Comparison of ENCODE assay signal across 23 cellular contexts in the genomic region with DNA sequence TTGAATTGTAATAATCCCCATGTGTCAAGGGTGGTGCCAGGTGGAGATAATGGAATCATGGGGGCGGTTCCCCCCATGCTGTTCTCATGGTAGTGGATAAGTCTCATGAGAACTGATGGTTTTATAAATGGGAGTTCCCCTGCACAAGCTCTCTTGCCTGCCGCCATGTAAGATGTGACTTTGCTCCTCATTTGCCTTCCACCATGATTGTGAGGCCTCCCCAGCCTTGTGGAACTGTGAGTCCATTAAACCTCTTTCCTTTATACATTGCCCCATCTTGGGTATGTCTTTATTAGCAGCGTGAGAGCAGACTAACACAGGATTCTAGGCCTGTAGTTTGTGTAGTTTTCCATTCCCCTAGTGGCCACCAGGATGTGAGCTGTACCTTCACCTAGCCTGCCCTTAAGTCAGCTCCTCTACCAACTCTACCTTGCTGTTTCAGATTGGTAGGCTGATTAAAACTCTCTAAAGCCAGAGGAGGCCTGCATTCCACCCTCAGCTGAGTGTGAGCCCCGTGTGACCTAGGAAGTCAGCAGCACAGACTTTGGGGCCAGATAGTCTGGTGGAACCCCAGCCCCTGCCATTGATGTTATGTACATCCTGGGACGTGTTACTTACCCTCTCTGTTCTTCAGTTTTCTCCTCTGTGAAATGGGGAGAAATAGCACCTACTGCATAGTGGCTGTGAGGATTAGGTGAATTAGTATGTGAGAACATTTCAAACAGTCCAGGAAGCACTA.
DNase-seq lines count a peak whose midpoint lies in the region; ATAC-seq and TF ChIP-seq lines count a peak whose summit lies in the region.
"Had no signal": no experiment of that assay in that cellular context is flagged by ENCODE, and none has a peak within 500 bp of the region (broad histone marks: within the 10 kb centered on the region; RNA-seq: fewer than 3 reads in every experiment).

No MANE protein-coding gene starts in this region.

- TF ChIP-seq CTCF in PC-3 (conservative IDR thresholded peaks at IDR 0.05; ENCODE audit: low read depth, low read length) (0 out of 2 replicates have a peak, but pooled peaks have one; percentile 16), kidney epithelial cell (IDR thresholded peaks at IDR 0.05; ENCODE audit: insufficient read depth, low read length, poor library complexity, severe bottlenecking) (peak; percentile 10), uterus (IDR thresholded peaks at IDR 0.05) (no peak), CD14-positive monocyte (IDR thresholded peaks at IDR 0.05) (no peak), natural killer cell (IDR thresholded peaks at IDR 0.05) (no peak)

- POLR2A ChIA-PET in PC-3 (lab: Charles Lee; ENCODE audit: unreplicated experiment), result no interaction called here

- H2AFZ ChIP-seq in PC-3 (ENCODE audit: low read length), result no peak overlapping the region
- H2AFZ ChIP-seq: GM23248 had no signal

- H3K9me3 Mint-ChIP-seq in stimulated activated naive CD8-positive, alpha-beta T cell treated with anti-CD3 and anti-CD28 coated beads, Interleukin-15, Interleukin-2, amounts not matched to agents 100 ng/mL and 50 ng/mL, for 24 hours, result peaks cover 5% of the 10 kb centered on the region
- H3K9me3 Mint-ChIP-seq in stimulated activated naive CD8-positive, alpha-beta T cell treated with anti-CD3 and anti-CD28 coated beads, Interleukin-15, amount 100 ng/mL, for 72 hours, result peaks cover 12 to 19% of the 10 kb centered on the region in 2 donors
- peaks cover 0 to 4% (median 1%) of the 10 kb centered on the region in 7 donors for H3K9me3 Mint-ChIP-seq in CD14-positive monocyte
- no peaks in the 10 kb centered on the region for H3K9me3 Mint-ChIP-seq in natural killer cell
- H3K9me3 Mint-ChIP-seq: activated T-cell treated with anti-CD3 and anti-CD28 coated beads, Interleukin-2, amount 50 U/mL, for 4 hours; stimulated activated effector memory CD8-positive, alpha-beta T cell treated with anti-CD3 and anti-CD28 coated beads, Interleukin-12 subunit alpha, Interleukin-12 subunit beta, amount 100 ng/mL, for 72 hours had no signal

- no peaks in the 10 kb centered on the region for H3F3A ChIP-seq in PC-3 (ENCODE audit: low read length, unreplicated experiment)

- no peaks in the 10 kb centered on the region for H4K20me1 ChIP-seq in PC-3 (ENCODE audit: low read length)

- intact Hi-C loops in PC-3 (cut with micrococcal nuclease) (no loop called here), uterus (cut with DNase I; ENCODE audit: low total_unique reads) (no loop called here), CD14-positive monocyte (cut with micrococcal nuclease) (no loop called here), natural killer cell (cut with micrococcal nuclease) (no loop called here)

- H3K9me2 ChIP-seq in PC-3 (replicated peaks; ENCODE audit: low read length), result no peaks in the 10 kb centered on the region

- H3K79me2 ChIP-seq in PC-3 (ENCODE audit: low read length), result no peaks in the 10 kb centered on the region

- ATAC-seq in stimulated activated naive CD8-positive, alpha-beta T cell treated with anti-CD3 and anti-CD28 coated beads, Interleukin-15, amount 100 ng/mL, for 72 hours, result no peak
- no peak for ATAC-seq in PC-3
- no peak for ATAC-seq in natural killer cell
- ATAC-seq in HG03097 (IDR thresholded peaks at IDR 0.05; ENCODE audit: low FRiP score, unreplicated experiment), result no peak
- ATAC-seq: activated T-cell treated with anti-CD3 and anti-CD28 coated beads, Interleukin-2, amount 50 U/mL, for 4 hours; stimulated activated effector memory CD8-positive, alpha-beta T cell treated with anti-CD3 and anti-CD28 coated beads, Interleukin-12 subunit alpha, Interleukin-12 subunit beta, amount 100 ng/mL, for 72 hours had no signal

- no peak overlapping the region for H3K4me3 Mint-ChIP-seq in stimulated activated naive CD8-positive, alpha-beta T cell treated with anti-CD3 and anti-CD28 coated beads, Interleukin-15, Interleukin-2, amounts not matched to agents 100 ng/mL and 50 ng/mL, for 24 hours
- H3K4me3 Mint-ChIP-seq in stimulated activated naive CD8-positive, alpha-beta T cell treated with anti-CD3 and anti-CD28 coated beads, Interleukin-15, amount 100 ng/mL, for 72 hours, result no peak overlapping the region
- H3K4me3 Mint-ChIP-seq in CD14-positive monocyte (no peak overlapping the region), natural killer cell (no peak overlapping the region)
- H3K4me3 Mint-ChIP-seq: activated naive CD4-positive, alpha-beta T cell treated with anti-CD3 and anti-CD28 coated beads for 36 hours; activated T-cell treated with anti-CD3 and anti-CD28 coated beads, Interleukin-2, amount 50 U/mL, for 4 hours; dendritic cell treated with granulocyte-macrophage colony-stimulating factor and Interleukin-4, amounts not matched to agents 40 ng/mL and 50 ng/mL, for 4 days; stimulated activated effector memory CD8-positive, alpha-beta T cell treated with anti-CD3 and anti-CD28 coated beads, Interleukin-12 subunit alpha, Interleukin-12 subunit beta, amount 100 ng/mL, for 72 hours had no signal

- no peak for TF ChIP-seq POLR2A in uterus (IDR thresholded peaks at IDR 0.05)

- H3K27me3 ChIP-seq in PC-3 (ENCODE audit: low read length), result no peaks in the 10 kb centered on the region
- H3K27me3 ChIP-seq in kidney epithelial cell (ENCODE audit: control insufficient read depth, insufficient read depth, low read length), result no peaks in the 10 kb centered on the region
- H3K27me3 ChIP-seq in uterus, result no peaks in the 10 kb centered on the region
- H3K27me3 ChIP-seq: BLaER1 treated with 17β-estradiol and CSF1 and Interleukin-3, amounts not matched to agents 10 nM and 100 nM; Peyer's patch; suprapubic skin; vagina had no signal

- no peaks in the 10 kb centered on the region for H3K9me3 ChIP-seq in PC-3 (ENCODE audit: low read length)
- H3K9me3 ChIP-seq in uterus, result no peaks in the 10 kb centered on the region
- H3K9me3 ChIP-seq: Peyer's patch, vagina had no signal

- H3K27ac Mint-ChIP-seq in stimulated activated naive CD8-positive, alpha-beta T cell treated with anti-CD3 and anti-CD28 coated beads, Interleukin-15, Interleukin-2, amounts not matched to agents 100 ng/mL and 50 ng/mL, for 24 hours, result peak overlapping the region; percentile 2
- no peak overlapping the region for H3K27ac Mint-ChIP-seq in stimulated activated naive CD8-positive, alpha-beta T cell treated with anti-CD3 and anti-CD28 coated beads, Interleukin-15, amount 100 ng/mL, for 72 hours
- H3K27ac Mint-ChIP-seq in CD14-positive monocyte (peak overlapping the region in 1 of 7 donors; percentile 27), natural killer cell (no peak overlapping the region)
- H3K27ac Mint-ChIP-seq: activated naive CD4-positive, alpha-beta T cell treated with anti-CD3 and anti-CD28 coated beads for 36 hours; dendritic cell treated with granulocyte-macrophage colony-stimulating factor and Interleukin-4, amounts not matched to agents 40 ng/mL and 50 ng/mL, for 4 days; stimulated activated effector memory CD8-positive, alpha-beta T cell treated with anti-CD3 and anti-CD28 coated beads, Interleukin-12 subunit alpha, Interleukin-12 subunit beta, amount 100 ng/mL, for 72 hours had no signal

- BruUV-seq in PC-3 (replicated peaks; lab: Mats Ljungman, UMichigan), result no TSS peak

- H3K4me1 ChIP-seq in PC-3 (ENCODE audit: insufficient read depth, low read length), result no peaks in the 10 kb centered on the region
- H3K4me1 ChIP-seq in uterus, result no peaks in the 10 kb centered on the region

- DNase-seq in stimulated activated naive CD8-positive, alpha-beta T cell treated with anti-CD3 and anti-CD28 coated beads, Interleukin-15, amount 100 ng/mL, for 72 hours, result no peak
- DNase-seq in PC-3 (no peak), kidney epithelial cell (ENCODE audit: low read depth) (no peak), uterus (no peak), CD14-positive monocyte (ENCODE audit: low spot score) (no peak), natural killer cell (no peak)
- DNase-seq: activated naive CD4-positive, alpha-beta T cell treated with anti-CD3 and anti-CD28 coated beads for 36 hours; activated T-cell treated with anti-CD3 and anti-CD28 coated beads, Interleukin-2, amount 50 U/mL, for 4 hours; GM23248; NCI-H187; NCI-H2171 treated with DMSO at 0.1 percent for 48 hours; NCI-H524 treated with DMSO at 0.1 percent for 48 hours; Peyer's patch; stimulated activated CD4-positive, alpha-beta T cell treated with anti-CD3 and anti-CD28 coated beads, Interleukin-2, amount 100 ng/mL, for 48 hours; T-helper 1 cell had no signal

- H3K27me3 Mint-ChIP-seq in stimulated activated naive CD8-positive, alpha-beta T cell treated with anti-CD3 and anti-CD28 coated beads, Interleukin-15, Interleukin-2, amounts not matched to agents 100 ng/mL and 50 ng/mL, for 24 hours, result no peaks in the 10 kb centered on the region
- H3K27me3 Mint-ChIP-seq in stimulated activated naive CD8-positive, alpha-beta T cell treated with anti-CD3 and anti-CD28 coated beads, Interleukin-15, amount 100 ng/mL, for 72 hours, result no peaks in the 10 kb centered on the region
- peaks cover 0 to 2% (median 0%) of the 10 kb centered on the region in 3 donors for H3K27me3 Mint-ChIP-seq in CD14-positive monocyte (ENCODE audit: low read depth in 3 of 3)
- H3K27me3 Mint-ChIP-seq in natural killer cell (ENCODE audit: low read depth in 2 of 2), result no peaks in the 10 kb centered on the region
- H3K27me3 Mint-ChIP-seq: dendritic cell treated with granulocyte-macrophage colony-stimulating factor and Interleukin-4, amounts not matched to agents 40 ng/mL and 50 ng/mL, for 4 days had no signal

- H3K27ac ChIP-seq in PC-3 (ENCODE audit: low read length), result no peak overlapping the region
- peak overlapping the region; percentile 4 to 84 for H3K27ac ChIP-seq in uterus
- H3K27ac ChIP-seq: BLaER1 treated with 17β-estradiol and CSF1 and Interleukin-3, amounts not matched to agents 10 nM and 100 nM; GM23248; Peyer's patch; suprapubic skin had no signal

- peaks cover 44% of the 10 kb centered on the region for H3K36me3 Mint-ChIP-seq in stimulated activated naive CD8-positive, alpha-beta T cell treated with anti-CD3 and anti-CD28 coated beads, Interleukin-15, Interleukin-2, amounts not matched to agents 100 ng/mL and 50 ng/mL, for 24 hours (ENCODE audit: low read depth)
- H3K36me3 Mint-ChIP-seq in CD14-positive monocyte (peaks cover 4 to 16% of the 10 kb centered on the region in 2 donors), natural killer cell (no peaks in the 10 kb centered on the region)

- no peak overlapping the region for H3K4me3 ChIP-seq in PC-3 (ENCODE audit: low read length)
- no peak overlapping the region for H3K4me3 ChIP-seq in kidney epithelial cell (ENCODE audit: low read depth, low read length)
- no peak overlapping the region for H3K4me3 ChIP-seq in uterus
- H3K4me3 ChIP-seq: BLaER1 treated with 17β-estradiol and CSF1 and Interleukin-3, amounts not matched to agents 10 nM and 100 nM; GM23248; lung; Peyer's patch; suprapubic skin; vagina had no signal

- H3K4me2 ChIP-seq in PC-3 (ENCODE audit: low read length), result no peak overlapping the region

- no peak overlapping the region for H3K9ac ChIP-seq in PC-3 (ENCODE audit: low read length)
- H3K9ac ChIP-seq: BLaER1 treated with 17β-estradiol and CSF1 and Interleukin-3, amounts not matched to agents 10 nM and 100 nM; GM23248 had no signal

- H3K4me1 Mint-ChIP-seq in stimulated activated naive CD8-positive, alpha-beta T cell treated with anti-CD3 and anti-CD28 coated beads, Interleukin-15, Interleukin-2, amounts not matched to agents 100 ng/mL and 50 ng/mL, for 24 hours (ENCODE audit: low read depth), result peaks cover 19% of the 10 kb centered on the region
- peaks cover 64% of the 10 kb centered on the region for H3K4me1 Mint-ChIP-seq in stimulated activated naive CD8-positive, alpha-beta T cell treated with anti-CD3 and anti-CD28 coated beads, Interleukin-15, amount 100 ng/mL, for 72 hours
- peaks cover 25% of the 10 kb centered on the region for H3K4me1 Mint-ChIP-seq in CD14-positive monocyte
- peaks cover 7 to 15% of the 10 kb centered on the region in 2 donors for H3K4me1 Mint-ChIP-seq in natural killer cell

- CTCF ChIA-PET in PC-3 (lab: Charles Lee), result no interaction called here

- H3K36me3 ChIP-seq in PC-3 (ENCODE audit: low read depth, low read length), result no peaks in the 10 kb centered on the region
- no peaks in the 10 kb centered on the region for H3K36me3 ChIP-seq in kidney epithelial cell (ENCODE audit: control insufficient read depth, insufficient read depth, low read length)
- H3K36me3 ChIP-seq in uterus, result no peaks in the 10 kb centered on the region
- H3K36me3 ChIP-seq: Peyer's patch, suprapubic skin, vagina had no signal

Comparison
In these comparisons a context has a peak if more than half of its experiments do, and no peak if none do; other contexts are left out.
1. CTCF ChIP-seq: peak in PC-3 (single experiment) and kidney epithelial cell (single experiment); none in uterus (0 of 4), CD14-positive monocyte (single experiment) and natural killer cell (single experiment).